ENCODE assay signal across 16 cellular contexts in genomic region chr2:15316370-15316814, GRCh38.
DNase-seq lines count a peak whose midpoint lies in the region; ATAC-seq, FAIRE-seq and TF ChIP-seq lines count a peak whose summit lies in the region.
"Had no signal": no experiment of that assay in that cellular context is flagged by ENCODE, and none has a peak within 500 bp of the region (broad histone marks: within the 10 kb centered on the region; RNA-seq: fewer than 3 reads in every experiment).

No MANE protein-coding gene starts in this region.

- no peaks in the 10 kb centered on the region for H3K9me3 ChIP-seq in CD8-positive, alpha-beta T cell (ENCODE audit: low read length)
- no peaks in the 10 kb centered on the region for H3K9me3 ChIP-seq in naive thymus-derived CD4-positive, alpha-beta T cell (ENCODE audit: control insufficient read depth in 2 of 3, low read length in 3 of 3)
- H3K9me3 ChIP-seq: SJCRH30 had no signal

- peaks cover 80% of the 10 kb centered on the region for H3K36me3 Mint-ChIP-seq in CD8-positive, alpha-beta T cell
- H3K36me3 Mint-ChIP-seq in T-cell (peaks cover 87% of the 10 kb centered on the region), mesothelial cell of epicardium (peaks cover 42% of the 10 kb centered on the region)
- H3K36me3 Mint-ChIP-seq in naive thymus-derived CD4-positive, alpha-beta T cell: peaks cover 45 to 80% (median 70%) of the 10 kb centered on the region in 5 donors

- H3K27me3 Mint-ChIP-seq in CD8-positive, alpha-beta T cell (ENCODE audit: low read depth): no peaks in the 10 kb centered on the region
- H3K27me3 Mint-ChIP-seq in T-cell (no peaks in the 10 kb centered on the region), mesothelial cell of epicardium (ENCODE audit: low read depth) (no peaks in the 10 kb centered on the region)
- no peaks in the 10 kb centered on the region for H3K27me3 Mint-ChIP-seq in naive thymus-derived CD4-positive, alpha-beta T cell

- TF ChIP-seq POLR2A in H54 (IDR thresholded peaks at IDR 0.05; ENCODE audit: low read depth, low read length): no peak

- ATAC-seq in CD8-positive, alpha-beta T cell: peak; percentile 46
- peak; percentile 40 to 78 (median 56) for ATAC-seq in T-cell (replicated peaks in 1 of 4)
- ATAC-seq in naive thymus-derived CD4-positive, alpha-beta T cell: peak; percentile 48
- ATAC-seq in GM19035 (IDR thresholded peaks at IDR 0.05; ENCODE audit: unreplicated experiment): no peak

- intact Hi-C loops in CD8-positive, alpha-beta T cell (cut with DNase I, micrococcal nuclease): no loop called here
- intact Hi-C loops in naive thymus-derived CD4-positive, alpha-beta T cell (cut with micrococcal nuclease): no loop called here

- peaks cover 30% of the 10 kb centered on the region for H3K4me1 Mint-ChIP-seq in CD8-positive, alpha-beta T cell (ENCODE audit: low read depth)
- H3K4me1 Mint-ChIP-seq in T-cell: peaks cover 39 to 55% (median 41%) of the 10 kb centered on the region in 3 donors
- H3K4me1 Mint-ChIP-seq in naive thymus-derived CD4-positive, alpha-beta T cell: peaks cover 16 to 54% (median 38%) of the 10 kb centered on the region in 7 donors
- peaks cover 2% of the 10 kb centered on the region for H3K4me1 Mint-ChIP-seq in mesothelial cell of epicardium

- POLR2A ChIA-PET in CD8-positive, alpha-beta T cell (lab: Charles Lee): no interaction called here
- POLR2A ChIA-PET in T-cell (lab: Charles Lee): interaction anchor here in 1 of 2 donors (0.6 kb wide), 1 partner anchor 60 kb away, joined by 3 read pairs; no protein-coding TSS in a partner anchor
- POLR2A ChIA-PET in naive thymus-derived CD4-positive, alpha-beta T cell (lab: Charles Lee): no interaction called here

- peak in 6 of 7 experiments; percentile 1 to 56 (median 29) for DNase-seq in CD8-positive, alpha-beta T cell
- peak in 31 of 34 experiments; percentile 4 to 57 (median 24) for DNase-seq in T-cell
- DNase-seq in activated effector memory CD4-positive, alpha-beta T cell treated with anti-CD3 and anti-CD28 coated beads, Interleukin-2, amount 50 U/mL, for 16 hours: peak; percentile 69
- peak in 1 of 9 donors; percentile 26 for DNase-seq in naive thymus-derived CD4-positive, alpha-beta T cell
- DNase-seq in NCI-H524 treated with DMSO at 0.1 percent for 48 hours (lab: John Stamatoyannopoulos, UW): no peak
- no peak for DNase-seq in mesothelial cell of epicardium (ENCODE audit: low spot score in 2 of 2, unreplicated experiment in 2 of 2)
- DNase-seq in H54 (ENCODE audit: insufficient read length, low spot score): no peak
- DNase-seq: AML-193, amniotic stem cell, cortex of kidney, GOT3, mammary epithelial cell, NCI-H2081 treated with DMSO at 0.1 percent for 48 hours, SJCRH30 had no signal

- H3K27ac ChIP-seq in CD8-positive, alpha-beta T cell (ENCODE audit: low read depth, low read length): no peak overlapping the region
- no peak overlapping the region for H3K27ac ChIP-seq in naive thymus-derived CD4-positive, alpha-beta T cell (ENCODE audit: low read depth, low read length)
- H3K27ac ChIP-seq: parathyroid adenoma, SJCRH30 had no signal

- H3K27me3 ChIP-seq in CD8-positive, alpha-beta T cell (ENCODE audit: insufficient read depth, low read length): no peaks in the 10 kb centered on the region
- H3K27me3 ChIP-seq in naive thymus-derived CD4-positive, alpha-beta T cell (ENCODE audit: control insufficient read depth in 2 of 2, insufficient read depth in 2 of 2, low read length in 2 of 2): no peaks in the 10 kb centered on the region
- H3K27me3 ChIP-seq: SJCRH30 had no signal

- H3K36me3 ChIP-seq in CD8-positive, alpha-beta T cell (ENCODE audit: insufficient read depth, low read length): no peaks in the 10 kb centered on the region
- peaks cover 0 to 8% (median 0%) of the 10 kb centered on the region in 3 experiments for H3K36me3 ChIP-seq in naive thymus-derived CD4-positive, alpha-beta T cell (ENCODE audit: control insufficient read depth in 2 of 3, insufficient read depth in 3 of 3, low read length in 3 of 3)

- H3K27ac Mint-ChIP-seq in CD8-positive, alpha-beta T cell: peak overlapping the region; percentile 45
- peak overlapping the region; percentile 35 to 36 for H3K27ac Mint-ChIP-seq in T-cell
- H3K27ac Mint-ChIP-seq in naive thymus-derived CD4-positive, alpha-beta T cell: peak overlapping the region in 2 of 9 donors; percentile 31 to 42
- no peak overlapping the region for H3K27ac Mint-ChIP-seq in mesothelial cell of epicardium

- H3K9me3 Mint-ChIP-seq in CD8-positive, alpha-beta T cell: peaks cover 18% of the 10 kb centered on the region
- H3K9me3 Mint-ChIP-seq in T-cell: peaks cover 9 to 36% (median 15%) of the 10 kb centered on the region in 3 donors
- peaks cover 4 to 40% (median 15%) of the 10 kb centered on the region in 11 donors for H3K9me3 Mint-ChIP-seq in naive thymus-derived CD4-positive, alpha-beta T cell
- H3K9me3 Mint-ChIP-seq in mesothelial cell of epicardium: peaks cover 33% of the 10 kb centered on the region

- CTCF ChIA-PET in CD8-positive, alpha-beta T cell (lab: Charles Lee): interaction anchor here (1.4 kb wide), 1 partner anchor 11 kb away, joined by 4 read pairs; no protein-coding TSS in a partner anchor
- CTCF ChIA-PET in T-cell (lab: Charles Lee): no interaction called here
- CTCF ChIA-PET in naive thymus-derived CD4-positive, alpha-beta T cell (lab: Charles Lee): no interaction called here

- no peak overlapping the region for H3K4me3 ChIP-seq in CD8-positive, alpha-beta T cell (ENCODE audit: low read depth, low read length)
- no peak overlapping the region for H3K4me3 ChIP-seq in naive thymus-derived CD4-positive, alpha-beta T cell (ENCODE audit: low read length)
- H3K4me3 ChIP-seq: SJCRH30 had no signal

- H3K4me3 Mint-ChIP-seq in CD8-positive, alpha-beta T cell: peak overlapping the region; percentile 11
- H3K4me3 Mint-ChIP-seq in T-cell: peak overlapping the region in 1 of 3 donors; percentile 41
- peak overlapping the region in 2 of 10 donors; percentile 33 to 41 for H3K4me3 Mint-ChIP-seq in naive thymus-derived CD4-positive, alpha-beta T cell
- H3K4me3 Mint-ChIP-seq in mesothelial cell of epicardium: no peak overlapping the region

- H3K4me1 ChIP-seq in CD8-positive, alpha-beta T cell (ENCODE audit: insufficient read depth, low read length): peaks cover 11% of the 10 kb centered on the region
- peaks cover 9 to 11% of the 10 kb centered on the region in 2 donors for H3K4me1 ChIP-seq in naive thymus-derived CD4-positive, alpha-beta T cell (ENCODE audit: control insufficient read depth in 2 of 2, insufficient read depth in 2 of 2, low read length in 2 of 2)
- H3K4me1 ChIP-seq: parathyroid adenoma had no signal

- FAIRE-seq in H54 (lab: Jason Lieb, UNC): no peak

- no peak for TF ChIP-seq CTCF in CD8-positive, alpha-beta T cell (IDR thresholded peaks at IDR 0.05)
- no peak for TF ChIP-seq CTCF in mesothelial cell of epicardium (IDR thresholded peaks at IDR 0.05; ENCODE audit: unreplicated experiment)

Comparison
In these comparisons a context has a peak if more than half of its experiments do, and no peak if none do; other contexts are left out.
1. DNase-seq: peak in CD8-positive, alpha-beta T cell (6 of 7), T-cell (31 of 34) and activated effector memory CD4-positive, alpha-beta T cell treated with anti-CD3 and anti-CD28 coated beads, Interleukin-2, amount 50 U/mL, for 16 hours (single experiment); none in NCI-H524 treated with DMSO at 0.1 percent for 48 hours (single experiment), mesothelial cell of epicardium (0 of 2) and H54 (single experiment).